ENCODE assay signal across 14 cellular contexts in the genomic region with DNA sequence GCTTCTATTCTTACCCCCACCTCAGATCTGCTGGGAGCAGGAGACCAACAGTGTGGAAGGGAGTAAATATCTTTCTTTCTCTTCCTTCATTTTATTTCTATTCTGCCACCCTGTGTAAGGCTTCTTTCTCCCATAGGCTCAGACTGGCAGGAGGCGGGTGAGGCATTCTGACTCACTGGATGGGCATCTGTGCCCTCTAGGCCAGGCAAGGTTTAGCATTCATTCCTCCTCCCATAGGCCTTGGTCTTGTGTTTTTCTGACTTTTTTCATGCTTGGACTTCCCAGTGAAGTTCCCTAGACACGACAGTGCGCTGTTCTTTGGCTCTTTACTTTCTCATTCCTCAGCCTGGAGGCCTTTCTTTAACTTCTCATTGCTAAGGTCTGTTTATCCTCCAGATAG.
A peak's percentile ranks its signal among the peaks of the same experiment; 100 is the strongest.
DNase-seq lines count a peak whose midpoint lies in the region; ATAC-seq, FAIRE-seq and TF ChIP-seq lines count a peak whose summit lies in the region.
"Had no signal": no experiment of that assay in that cellular context is flagged by ENCODE, and none has a peak within 500 bp of the region (broad histone marks: within the 10 kb centered on the region; RNA-seq: fewer than 3 reads in every experiment).

No MANE protein-coding gene starts in this region.

- H3K36me3 Mint-ChIP-seq in T-helper 2 cell treated with Interferon-gamma antibody and Interleukin-4, amounts not matched to agents 5 μg/mL and 100 μg/mL, for 36 hours (ENCODE audit: low read depth) = no peaks in the 10 kb centered on the region
- H3K36me3 Mint-ChIP-seq: activated CD8-positive, alpha-beta memory T cell treated with anti-CD3 and anti-CD28 coated beads, Interleukin-2, amount 10 ng/mL, durations not matched to agents 7 days and 5 days; stimulated activated memory B cell treated with anti-CD40 and anti-IgM and Interleukin-4, amounts not matched to agents 10 μg/mL and 1 μg/mL and 100 μg/mL, for 72 hours had no signal

- H3K4me3 ChIP-seq in ascending aorta (no peak overlapping the region), kidney (ENCODE audit: low read length in 2 of 2) (peak overlapping the region in 1 of 2 donors; percentile 57)
- H3K4me3 ChIP-seq: BLaER1 had no signal

- H3K4me1 ChIP-seq in ascending aorta (peaks cover 5 to 25% of the 10 kb centered on the region in 2 donors), kidney (ENCODE audit: control insufficient read depth in 1 of 2, insufficient read depth in 1 of 2, low read depth in 1 of 2, low read length in 2 of 2) (peaks cover 11 to 25% of the 10 kb centered on the region in 2 donors)
- H3K4me1 ChIP-seq: BLaER1 had no signal

- no peak overlapping the region for H3K4me3 Mint-ChIP-seq in T-helper 2 cell treated with Interferon-gamma antibody and Interleukin-4, amounts not matched to agents 5 μg/mL and 100 μg/mL, for 36 hours
- H3K4me3 Mint-ChIP-seq: activated CD8-positive, alpha-beta memory T cell treated with anti-CD3 and anti-CD28 coated beads, Interleukin-2, amount 10 ng/mL, durations not matched to agents 7 days and 5 days; stimulated activated memory B cell treated with anti-CD40 and anti-IgM and Interleukin-4, amounts not matched to agents 10 μg/mL and 1 μg/mL and 100 μg/mL, for 72 hours had no signal

- peak overlapping the region in 1 of 2 donors; percentile 24 for H3K9ac ChIP-seq in kidney (ENCODE audit: low read length in 2 of 2)
- H3K9ac ChIP-seq: BLaER1 had no signal

- no peaks in the 10 kb centered on the region for H3K27me3 Mint-ChIP-seq in T-helper 2 cell treated with Interferon-gamma antibody and Interleukin-4, amounts not matched to agents 5 μg/mL and 100 μg/mL, for 36 hours (ENCODE audit: low read depth)
- H3K27me3 Mint-ChIP-seq: activated CD8-positive, alpha-beta memory T cell treated with anti-CD3 and anti-CD28 coated beads, Interleukin-2, amount 10 ng/mL, durations not matched to agents 7 days and 5 days; stimulated activated memory B cell treated with anti-CD40 and anti-IgM and Interleukin-4, amounts not matched to agents 10 μg/mL and 1 μg/mL and 100 μg/mL, for 72 hours had no signal

- no peak for TF ChIP-seq CTCF in ascending aorta (IDR thresholded peaks at IDR 0.05)
- no peak for TF ChIP-seq CTCF in kidney (IDR thresholded peaks at IDR 0.05; ENCODE audit: borderline replicate concordance, extremely low read depth, insufficient read depth)

- peak overlapping the region; percentile 76 to 92 for H3K27ac ChIP-seq in ascending aorta
- H3K27ac ChIP-seq in kidney (ENCODE audit: low read depth in 2 of 2, low read length in 2 of 2) = peak overlapping the region; percentile 41 to 49
- H3K27ac ChIP-seq: BLaER1 had no signal

- intact Hi-C loops in ascending aorta (cut with DNase I) (loop anchor here (1.0 kb wide), 1 partner anchor 24 kb away; no protein-coding TSS in a partner anchor), kidney (cut with DNase I) (no loop called here)

- ATAC-seq in GM21619 (IDR thresholded peaks at IDR 0.05; ENCODE audit: unreplicated experiment) = no peak
- ATAC-seq: activated CD8-positive, alpha-beta memory T cell treated with anti-CD3 and anti-CD28 coated beads, Interleukin-2, amount 10 ng/mL, durations not matched to agents 7 days and 5 days; left colon; stimulated activated memory B cell treated with anti-CD40 and anti-IgM and Interleukin-4, amounts not matched to agents 10 μg/mL and 1 μg/mL and 100 μg/mL, for 72 hours had no signal

- peak; percentile 59 for DNase-seq in AG08395 (ENCODE audit: low spot score)
- DNase-seq in HT1080 (ENCODE audit: low read depth) = peak; percentile 88
- peak in 1 of 2 donors; percentile 66 for DNase-seq in ascending aorta (ENCODE audit: low spot score in 2 of 2)
- DNase-seq in kidney = no peak
- DNase-seq in cerebellar nuclear complex (lab: John Stamatoyannopoulos, UW) = no peak
- no peak for DNase-seq in T-helper 2 cell treated with Interferon-gamma antibody and Interleukin-4, amounts not matched to agents 5 μg/mL and 100 μg/mL, for 36 hours (ENCODE audit: low spot score)
- no peak for DNase-seq in NCI-H187 treated with DMSO at 0.1 percent for 48 hours (lab: John Stamatoyannopoulos, UW)
- DNase-seq: activated CD8-positive, alpha-beta memory T cell treated with anti-CD3 and anti-CD28 coated beads, Interleukin-2, amount 10 ng/mL, durations not matched to agents 7 days and 5 days; left colon had no signal

- H3K27ac Mint-ChIP-seq in T-helper 2 cell treated with Interferon-gamma antibody and Interleukin-4, amounts not matched to agents 5 μg/mL and 100 μg/mL, for 36 hours = no peak overlapping the region
- H3K27ac Mint-ChIP-seq: activated CD8-positive, alpha-beta memory T cell treated with anti-CD3 and anti-CD28 coated beads, Interleukin-2, amount 10 ng/mL, durations not matched to agents 7 days and 5 days; stimulated activated memory B cell treated with anti-CD40 and anti-IgM and Interleukin-4, amounts not matched to agents 10 μg/mL and 1 μg/mL and 100 μg/mL, for 72 hours had no signal

- no peaks in the 10 kb centered on the region for H3K9me3 ChIP-seq in ascending aorta
- no peaks in the 10 kb centered on the region for H3K9me3 ChIP-seq in kidney (ENCODE audit: control insufficient read depth in 1 of 2, low read length in 2 of 2)
- H3K9me3 ChIP-seq: BLaER1 had no signal

- no peaks in the 10 kb centered on the region for H3K27me3 ChIP-seq in ascending aorta
- H3K27me3 ChIP-seq: BLaER1 had no signal

- no peaks in the 10 kb centered on the region for H3K4me1 Mint-ChIP-seq in T-helper 2 cell treated with Interferon-gamma antibody and Interleukin-4, amounts not matched to agents 5 μg/mL and 100 μg/mL, for 36 hours (ENCODE audit: low read depth)
- H3K4me1 Mint-ChIP-seq: activated CD8-positive, alpha-beta memory T cell treated with anti-CD3 and anti-CD28 coated beads, Interleukin-2, amount 10 ng/mL, durations not matched to agents 7 days and 5 days; stimulated activated memory B cell treated with anti-CD40 and anti-IgM and Interleukin-4, amounts not matched to agents 10 μg/mL and 1 μg/mL and 100 μg/mL, for 72 hours had no signal

- no peak for FAIRE-seq in kidney (lab: Jason Lieb, UNC)
- FAIRE-seq: endometrium, H1 had no signal

- no peaks in the 10 kb centered on the region for H3K36me3 ChIP-seq in ascending aorta
- no peaks in the 10 kb centered on the region for H3K36me3 ChIP-seq in kidney (ENCODE audit: control insufficient read depth in 1 of 2, insufficient read depth in 2 of 2, low read length in 2 of 2)
- H3K36me3 ChIP-seq: BLaER1 had no signal

- H3K9me3 Mint-ChIP-seq in T-helper 2 cell treated with Interferon-gamma antibody and Interleukin-4, amounts not matched to agents 5 μg/mL and 100 μg/mL, for 36 hours = no peaks in the 10 kb centered on the region
- H3K9me3 Mint-ChIP-seq: stimulated activated memory B cell treated with anti-CD40 and anti-IgM and Interleukin-4, amounts not matched to agents 10 μg/mL and 1 μg/mL and 100 μg/mL, for 72 hours had no signal

Comparison
In these comparisons a context has a peak if more than half of its experiments do, and no peak if none do; other contexts are left out.
1. DNase-seq: peak in AG08395 (single experiment) and HT1080 (single experiment); none in kidney (single experiment), cerebellar nuclear complex (0 of 2), T-helper 2 cell treated with Interferon-gamma antibody and Interleukin-4, amounts not matched to agents 5 μg/mL and 100 μg/mL, for 36 hours (single experiment) and NCI-H187 treated with DMSO at 0.1 percent for 48 hours (single experiment).